In genomic region chr19:47663435-47663910, GRCh38 we compare ENCODE assay signal across 1 cellular context.
TF ChIP-seq lines count a peak whose summit lies in the region.

No MANE protein-coding gene starts in this region.

TF ChIP-seq in GM23338, 12 proteins besides CTCF, POLR2A, EP300 and RAD21 (continued from another document):
- no peak for TF ChIP-seq REST (IDR thresholded peaks at IDR 0.05; ENCODE audit: unreplicated experiment)
